ENCODE assay signal across 9 cellular contexts in the genomic region with DNA sequence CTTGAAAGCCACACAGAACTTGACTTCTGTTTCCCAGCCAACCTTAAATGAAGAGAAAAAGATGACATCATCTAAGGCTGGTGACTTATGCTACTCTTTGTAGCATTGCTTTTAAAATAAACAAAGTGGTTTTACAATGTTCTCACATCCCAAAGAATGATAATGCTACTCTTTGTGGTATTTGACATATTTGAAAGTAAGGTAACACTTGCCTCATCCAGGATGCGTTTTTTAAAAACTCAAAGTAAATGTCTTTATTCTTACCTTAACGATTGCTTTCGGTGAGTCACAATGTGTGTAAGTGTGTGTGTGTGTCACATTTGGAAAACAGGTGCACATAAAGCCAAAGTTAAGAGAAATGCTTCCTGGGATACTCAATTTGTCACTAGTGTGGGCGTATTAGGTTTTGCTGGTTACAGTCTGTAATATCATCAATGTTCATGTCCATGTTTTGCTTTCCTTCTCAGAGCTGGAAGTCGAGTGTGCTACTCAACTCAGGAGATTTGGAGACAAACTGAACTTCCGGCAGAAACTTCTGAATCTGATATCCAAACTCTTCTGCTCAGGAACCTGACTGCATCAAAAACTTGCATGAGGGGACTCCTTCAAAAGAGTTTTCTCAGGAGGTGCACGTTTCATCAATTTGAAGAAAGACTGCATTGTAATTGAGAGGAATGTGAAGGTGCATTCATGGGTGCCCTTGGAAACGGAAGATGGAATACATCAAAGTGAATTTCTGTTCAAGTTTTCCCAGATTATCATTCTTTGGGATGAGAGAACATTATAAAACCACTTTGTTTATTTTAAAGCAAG. TPM values are rescaled to one million over a fixed set of nuclear protein-coding genes. Genes with fewer than 3 reads are reported as not detected.
A peak's percentile ranks its signal among the peaks of the same experiment; 100 is the strongest.
DNase-seq lines count a peak whose midpoint lies in the region; ATAC-seq and TF ChIP-seq lines count a peak whose summit lies in the region.
"Had no signal": no experiment of that assay in that cellular context is flagged by ENCODE, and none has a peak within 500 bp of the region (broad histone marks: within the 10 kb centered on the region; RNA-seq: fewer than 3 reads in every experiment).

No MANE protein-coding gene starts in this region.

- in situ Hi-C loops in gastrocnemius medialis (cut with MboI; ENCODE audit: low sequenced_read_pairs in 4 of 4): no loop called here

- H4K20me1 ChIP-seq in DND-41 (ENCODE audit: insufficient read depth, low read length): peaks cover 32% of the 10 kb centered on the region; the same call in 1 of the 2 replicates

- DNase-seq in DND-41 (no peak), adipocyte (ENCODE audit: low read depth) (peak; percentile 79), lung microvascular endothelial cell (ENCODE audit: low read depth in 2 of 2) (peak; percentile 50 to 80), gastrocnemius medialis (no peak), NCI-H2029 (lab: John Stamatoyannopoulos, UW) (no peak), head of caudate nucleus (no peak)
- DNase-seq: NCI-H526 treated with DMSO at 0.1 percent for 48 hours had no signal

- H3K27ac ChIP-seq in DND-41 (ENCODE audit: low read length) (peak overlapping the region; percentile 51), HUES6 (ENCODE audit: low read depth, low read length) (no peak overlapping the region), gastrocnemius medialis (no peak overlapping the region)

- intact Hi-C loops in gastrocnemius medialis (cut with DNase I; ENCODE audit: low total_unique reads) (no loop called here), head of caudate nucleus (cut with DNase I) (no loop called here)

- H3K27me3 ChIP-seq in DND-41 (ENCODE audit: insufficient read depth, low read length, poor library complexity) (no peaks in the 10 kb centered on the region), HUES6 (ENCODE audit: control insufficient read depth, insufficient read depth, low read length) (no peaks in the 10 kb centered on the region; the same call in 1 of the 2 replicates), adipocyte (replicated peaks; ENCODE audit: control insufficient read depth, insufficient read depth, low read length) (no peaks in the 10 kb centered on the region), gastrocnemius medialis (peaks cover 21 to 37% (median 23%) of the 10 kb centered on the region in 3 donors)

- H3K4me1 ChIP-seq in DND-41 (ENCODE audit: insufficient read depth, low read length) (peaks cover 70% of the 10 kb centered on the region), HUES6 (ENCODE audit: control insufficient read depth, insufficient read depth, low read length) (peaks cover 33% of the 10 kb centered on the region), adipocyte (ENCODE audit: control insufficient read depth, insufficient read depth, low read length) (peaks cover 18% of the 10 kb centered on the region), gastrocnemius medialis (peaks cover 7 to 15% of the 10 kb centered on the region in 2 donors)

- H3K9ac ChIP-seq in DND-41 (ENCODE audit: low read depth, low read length) (peak overlapping the region; percentile 96), HUES6 (ENCODE audit: low read length) (peak overlapping the region; percentile 93), adipocyte (ENCODE audit: low read length) (no peak overlapping the region)

- no peaks in the 10 kb centered on the region for H3K9me3 ChIP-seq in DND-41 (ENCODE audit: insufficient read depth, low read length, severe bottlenecking)
- H3K9me3 ChIP-seq in HUES6 (ENCODE audit: control insufficient read depth, insufficient read depth, low read depth, low read length): no peaks in the 10 kb centered on the region
- no peaks in the 10 kb centered on the region for H3K9me3 ChIP-seq in adipocyte (ENCODE audit: control insufficient read depth, low read length)
- H3K9me3 ChIP-seq in gastrocnemius medialis: no peaks in the 10 kb centered on the region

- peak overlapping the region; percentile 66 for H3K4me2 ChIP-seq in DND-41 (ENCODE audit: insufficient read depth, low read length)

- no peak overlapping the region for H2AFZ ChIP-seq in DND-41 (ENCODE audit: low read depth, low read length)

- H3K36me3 ChIP-seq in DND-41 (ENCODE audit: insufficient read depth, low read length) (peaks cover 32% of the 10 kb centered on the region), HUES6 (ENCODE audit: control insufficient read depth, insufficient read depth, low read length) (peaks cover 30% of the 10 kb centered on the region), adipocyte (ENCODE audit: control insufficient read depth, insufficient read depth, low read length, severe bottlenecking) (peaks cover 4% of the 10 kb centered on the region), gastrocnemius medialis (no peaks in the 10 kb centered on the region)

- ATAC-seq in DND-41 (ENCODE audit: insufficient read depth, low read depth): no peak
- no peak for ATAC-seq in gastrocnemius medialis
- ATAC-seq in HG02610 (IDR thresholded peaks at IDR 0.05; ENCODE audit: unreplicated experiment): no peak

- no peak for TF ChIP-seq POLR2A in gastrocnemius medialis (IDR thresholded peaks at IDR 0.05)

- H3K79me2 ChIP-seq in DND-41 (ENCODE audit: insufficient read depth, low read length): peaks cover 53% of the 10 kb centered on the region

- H3K4me3 ChIP-seq in DND-41 (ENCODE audit: low read depth in 1 of 2, low read length in 2 of 2) (peak overlapping the region; percentile 90 to 99), HUES6 (ENCODE audit: low read depth, low read length) (peak overlapping the region; percentile 91), adipocyte (ENCODE audit: low read length) (no peak overlapping the region), gastrocnemius medialis (no peak overlapping the region)

- no peak for TF ChIP-seq CTCF in DND-41 (IDR thresholded peaks at IDR 0.05; ENCODE audit: borderline replicate concordance, extremely low read depth, low read length, poor library complexity, severe bottlenecking)
- TF ChIP-seq CTCF in gastrocnemius medialis (IDR thresholded peaks at IDR 0.05 in 4 of 5, conservative IDR thresholded peaks at IDR 0.05 in 1 of 5): no peak

RNA-seq across cellular contexts. Expression of gene PMAIP1, which starts 2.6 kb away (rescaled TPM):
- total RNA-seq in lung microvascular endothelial cell (9.2 and 13.7 TPM in 2 replicates), gastrocnemius medialis (1 to 10 TPM in 2 of 4 donors, under 1 TPM in 1, not detected in 1; 0.27 to 1.7 (median 1.2) TPM)

Comparison
In these comparisons a context has a peak if more than half of its experiments do, and no peak if none do; other contexts are left out.
1. DNase-seq: peak in adipocyte (single experiment) and lung microvascular endothelial cell (2 of 2); none in DND-41 (single experiment), gastrocnemius medialis (0 of 2), NCI-H2029 (single experiment) and head of caudate nucleus (0 of 42).
2. H3K4me3 ChIP-seq: peak in DND-41 (2 of 2) and HUES6 (single experiment); none in adipocyte (single experiment) and gastrocnemius medialis (0 of 4).